20 cellular contexts compared by ENCODE assay signal in the genomic region with DNA sequence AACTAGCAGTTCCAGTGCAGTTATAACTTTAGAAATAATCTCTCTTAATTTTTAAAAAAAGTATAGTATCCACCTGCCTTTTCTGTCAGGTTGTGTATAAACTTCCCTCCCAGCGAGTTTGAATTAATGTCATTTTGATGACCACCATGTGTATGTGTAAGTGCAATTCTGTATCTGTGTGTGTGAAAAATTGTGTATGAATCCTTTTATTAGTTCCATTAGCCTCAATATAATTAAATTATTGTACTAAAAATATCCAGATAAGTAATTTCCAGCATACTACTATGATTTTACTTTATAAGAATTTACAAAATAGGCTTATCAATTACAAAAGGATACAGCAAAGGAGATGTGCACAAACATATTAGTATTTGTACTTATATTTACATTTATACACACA.
DNase-seq lines count a peak whose midpoint lies in the region; ATAC-seq and TF ChIP-seq lines count a peak whose summit lies in the region.
"Had no signal": no experiment of that assay in that cellular context is flagged by ENCODE, and none has a peak within 500 bp of the region (broad histone marks: within the 10 kb centered on the region; RNA-seq: fewer than 3 reads in every experiment).

No MANE protein-coding gene starts in this region.

- H2BK5ac ChIP-seq in H9 (ENCODE audit: insufficient read length, low read length), result no peak overlapping the region

- H3K36me3 Mint-ChIP-seq in HFFc6 (ENCODE audit: low read depth) (no peaks in the 10 kb centered on the region), H9 (ENCODE audit: insufficient read depth in 1 of 3, low read depth in 3 of 3) (no peaks in the 10 kb centered on the region)
- no peaks in the 10 kb centered on the region for H3K36me3 Mint-ChIP-seq in stimulated activated memory B cell treated with anti-CD40 and anti-IgM and Interleukin-4, amounts not matched to agents 10 μg/mL and 1 μg/mL and 100 μg/mL, for 72 hours
- H3K36me3 Mint-ChIP-seq: CD14-positive monocyte had no signal

- H3K4me1 ChIP-seq in SJSA1 (replicated peaks) (peaks cover 40% of the 10 kb centered on the region), esophagus squamous epithelium (no peaks in the 10 kb centered on the region), H9 (ENCODE audit: insufficient read depth, low read length) (no peaks in the 10 kb centered on the region)
- H3K4me1 ChIP-seq: Peyer's patch had no signal

- H3K27me3 ChIP-seq in SJSA1 (replicated peaks) (no peaks in the 10 kb centered on the region), esophagus squamous epithelium (no peaks in the 10 kb centered on the region), H9 (ENCODE audit: insufficient read depth, low read length) (no peaks in the 10 kb centered on the region)
- H3K27me3 ChIP-seq: BE2C, Peyer's patch had no signal

- no peak overlapping the region for H2BK20ac ChIP-seq in H9 (ENCODE audit: low read depth, low read length, poor library complexity, severe bottlenecking)

- H3K9me3 ChIP-seq in SJSA1 (replicated peaks) (no peaks in the 10 kb centered on the region), esophagus squamous epithelium (no peaks in the 10 kb centered on the region), H9 (ENCODE audit: control insufficient read depth, low read depth, low read length) (no peaks in the 10 kb centered on the region)
- H3K9me3 ChIP-seq: BE2C, Peyer's patch had no signal

- no peaks in the 10 kb centered on the region for H3K23me2 ChIP-seq in H9 (ENCODE audit: insufficient read length, low read depth, low read length, poor library complexity, severe bottlenecking)

- no peak overlapping the region for H2BK15ac ChIP-seq in H9 (ENCODE audit: low read depth, low read length)

- H3T11ph ChIP-seq in H9 (ENCODE audit: low read length), result no peak overlapping the region

- H3K14ac ChIP-seq in H9 (ENCODE audit: insufficient read depth, low read length), result no peak overlapping the region

- H3K4me2 ChIP-seq in H9 (ENCODE audit: insufficient read depth, insufficient read length, low read length), result no peak overlapping the region

- no peak for TF ChIP-seq POLR2A in esophagus squamous epithelium (IDR thresholded peaks at IDR 0.05)

- no peak overlapping the region for H3K9ac ChIP-seq in H9 (ENCODE audit: extremely low read depth, insufficient read length, low read length)

- TF ChIP-seq CTCF in HFFc6 (IDR thresholded peaks at IDR 0.05), result no peak
- TF ChIP-seq CTCF in esophagus squamous epithelium (IDR thresholded peaks at IDR 0.05), result no peak
- no peak for TF ChIP-seq CTCF in H9 (conservative IDR thresholded peaks at IDR 0.05)

- H2BK12ac ChIP-seq in H9 (ENCODE audit: insufficient read length, low read depth, low read length), result no peak overlapping the region

- no peak overlapping the region for H4K8ac ChIP-seq in H9 (replicated peaks; ENCODE audit: insufficient read length, low read depth, low read length)

- no peak overlapping the region for H3K56ac ChIP-seq in H9 (ENCODE audit: insufficient read length, low read depth, low read length)

- H3K9me3 Mint-ChIP-seq in HFFc6, result no peaks in the 10 kb centered on the region
- no peaks in the 10 kb centered on the region for H3K9me3 Mint-ChIP-seq in H9
- no peaks in the 10 kb centered on the region for H3K9me3 Mint-ChIP-seq in stimulated activated memory B cell treated with anti-CD40 and anti-IgM and Interleukin-4, amounts not matched to agents 10 μg/mL and 1 μg/mL and 100 μg/mL, for 72 hours
- H3K9me3 Mint-ChIP-seq: CD8-positive, alpha-beta memory T cell had no signal

- no peak overlapping the region for H3K18ac ChIP-seq in H9 (ENCODE audit: insufficient read length, low read depth, low read length)

- H3K4me3 ChIP-seq in SJSA1 (no peak overlapping the region), esophagus squamous epithelium (no peak overlapping the region)
- H3K4me3 ChIP-seq: Peyer's patch had no signal

- H3K4me1 Mint-ChIP-seq in HFFc6 (ENCODE audit: low read depth) (peaks cover 73% of the 10 kb centered on the region), H9 (no peaks in the 10 kb centered on the region)
- no peaks in the 10 kb centered on the region for H3K4me1 Mint-ChIP-seq in stimulated activated memory B cell treated with anti-CD40 and anti-IgM and Interleukin-4, amounts not matched to agents 10 μg/mL and 1 μg/mL and 100 μg/mL, for 72 hours

- no peak overlapping the region for H2AK5ac ChIP-seq in H9 (ENCODE audit: insufficient read length, low read length)

- ATAC-seq in stimulated activated memory B cell treated with anti-CD40 and anti-IgM and Interleukin-4, amounts not matched to agents 10 μg/mL and 1 μg/mL and 100 μg/mL, for 72 hours, result no peak

- H3K27me3 Mint-ChIP-seq in HFFc6 (ENCODE audit: insufficient read depth) (0 out of 2 replicates have a peak, but pooled peaks cover 2% of the 10 kb centered on the region), H9 (ENCODE audit: low read depth) (no peaks in the 10 kb centered on the region)
- H3K27me3 Mint-ChIP-seq in stimulated activated memory B cell treated with anti-CD40 and anti-IgM and Interleukin-4, amounts not matched to agents 10 μg/mL and 1 μg/mL and 100 μg/mL, for 72 hours, result no peaks in the 10 kb centered on the region
- H3K27me3 Mint-ChIP-seq: CD8-positive, alpha-beta memory T cell had no signal

- intact Hi-C loops in esophagus squamous epithelium (cut with DNase I), result no loop called here

- 88 to 100% methylated on average over 1 of the region's 1 CpG for WGBS in esophagus squamous epithelium, 2 donors
- no CpG with 5 or more reads among the region's 1 CpG for WGBS in H9 (ENCODE audit: extremely low coverage, insufficient read length, low lambda C conversion rate)

- no peaks in the 10 kb centered on the region for H3K36me3 ChIP-seq in SJSA1
- no peaks in the 10 kb centered on the region for H3K36me3 ChIP-seq in esophagus squamous epithelium
- H3K36me3 ChIP-seq: BE2C, Peyer's patch had no signal

- H4K20me1 ChIP-seq in H9 (ENCODE audit: control insufficient read depth, insufficient read depth, insufficient read length), result no peaks in the 10 kb centered on the region

- no peak overlapping the region for H3K23ac ChIP-seq in H9 (ENCODE audit: insufficient read length, low read depth, low read length)

- H3K79me1 ChIP-seq in H9 (ENCODE audit: insufficient read depth, low read depth, low read length, poor library complexity, severe bottlenecking), result no peaks in the 10 kb centered on the region

- H3K27ac ChIP-seq in SJSA1 (peak overlapping the region; percentile 41), epithelial cell of prostate (peak overlapping the region; percentile 83), esophagus squamous epithelium (no peak overlapping the region), caudate nucleus (ENCODE audit: low read depth, low read length) (no peak overlapping the region), H9 (ENCODE audit: insufficient read length, low read depth, low read length) (no peak overlapping the region)
- H3K27ac ChIP-seq: Peyer's patch had no signal

- H2BK120ac ChIP-seq in H9 (ENCODE audit: low read depth, low read length, poor library complexity, severe bottlenecking), result no peak overlapping the region

- no peak overlapping the region for H3K27ac Mint-ChIP-seq in HFFc6
- no peak overlapping the region for H3K27ac Mint-ChIP-seq in H9
- no peak overlapping the region for H3K27ac Mint-ChIP-seq in stimulated activated memory B cell treated with anti-CD40 and anti-IgM and Interleukin-4, amounts not matched to agents 10 μg/mL and 1 μg/mL and 100 μg/mL, for 72 hours
- H3K27ac Mint-ChIP-seq: CD8-positive, alpha-beta memory T cell had no signal

- H3K4me3 Mint-ChIP-seq in HFFc6, result peak overlapping the region; percentile 24; the same call in 1 of the 2 replicates
- no peak overlapping the region for H3K4me3 Mint-ChIP-seq in H9
- H3K4me3 Mint-ChIP-seq in stimulated activated memory B cell treated with anti-CD40 and anti-IgM and Interleukin-4, amounts not matched to agents 10 μg/mL and 1 μg/mL and 100 μg/mL, for 72 hours, result no peak overlapping the region
- H3K4me3 Mint-ChIP-seq: CD14-positive monocyte; CD8-positive, alpha-beta memory T cell had no signal

- DNase-seq in HFFc6, result no peak
- DNase-seq in SJSA1 (ENCODE audit: low read depth in 1 of 2, low spot score in 2 of 2), result no peak
- DNase-seq in epithelial cell of prostate (ENCODE audit: low read depth, low spot score), result no peak
- DNase-seq in esophagus squamous epithelium (lab: John Stamatoyannopoulos, UW), result no peak
- DNase-seq in caudate nucleus (lab: John Stamatoyannopoulos, UW), result no peak
- no peak for DNase-seq in H9
- DNase-seq: BE2C; Calu3; CD8-positive, alpha-beta memory T cell; DMS79 treated with DMSO at 0.1 percent for 48 hours; GF-D8; KG1; MM.1S; NCI-H2029 treated with DMSO at 0.1 percent for 48 hours; NCI-H2227 treated with DMSO at 0.1 percent for 48 hours; NCI-H526 treated with DMSO at 0.1 percent for 48 hours; Peyer's patch; SIG-M5 had no signal

- no peak overlapping the region for H4K91ac ChIP-seq in H9 (ENCODE audit: insufficient read length, low read depth, low read length)

- H2AFZ ChIP-seq in H9 (ENCODE audit: low read length), result no peak overlapping the region

- H3K79me2 ChIP-seq in H9 (ENCODE audit: insufficient read depth, low read length), result no peaks in the 10 kb centered on the region

- no peak overlapping the region for H3K4ac ChIP-seq in H9 (ENCODE audit: low read depth, low read length)

- no peak overlapping the region for H4K5ac ChIP-seq in H9 (ENCODE audit: insufficient read length, low read depth, low read length)

Comparison
In these comparisons a context has a peak if more than half of its experiments do, and no peak if none do; other contexts are left out.
1. H3K27ac ChIP-seq: peak in SJSA1 (single experiment) and epithelial cell of prostate (single experiment); none in esophagus squamous epithelium (0 of 4), caudate nucleus (single experiment) and H9 (single experiment).